9 cellular contexts compared by ENCODE assay signal in the genomic region with DNA sequence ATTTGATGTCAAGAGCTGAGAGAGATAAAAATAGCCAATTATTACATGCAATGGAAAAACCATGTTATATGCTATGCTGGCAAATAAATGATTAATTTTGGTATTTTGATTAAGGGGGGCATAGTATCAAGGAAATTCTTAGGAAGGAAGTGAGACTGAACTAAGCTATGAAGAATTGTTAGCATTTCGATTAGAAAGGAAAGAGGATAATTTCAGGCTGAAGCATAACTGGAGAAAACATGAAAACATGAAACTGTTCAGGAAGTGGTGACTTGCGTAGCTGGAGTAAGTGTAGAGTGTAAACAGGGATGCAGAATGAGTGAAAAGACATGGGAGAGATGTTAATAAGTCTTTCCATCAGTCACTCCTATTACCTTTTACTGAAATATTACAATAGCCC. TPM values are rescaled to one million over a fixed set of nuclear protein-coding genes. Genes with fewer than 3 reads are reported as not detected.
"Had no signal": no experiment of that assay in that cellular context is flagged by ENCODE, and none has a peak within 500 bp of the region (broad histone marks: within the 10 kb centered on the region; RNA-seq: fewer than 3 reads in every experiment).

No MANE protein-coding gene starts in this region.

- H2AFZ ChIP-seq: GM23248 had no signal

- H3K9me3 ChIP-seq: HAP-1 had no signal

- H3K4me1 ChIP-seq: HAP-1 had no signal

- H3K4me3 ChIP-seq: GM23248, HAP-1 had no signal

- H3K9ac ChIP-seq: GM23248 had no signal

- DNase-seq: GM23248, GOT3, H7, HFFc6 had no signal

- H3K27ac ChIP-seq: GM23248, HL-60 had no signal

RNA-seq across cellular contexts. Expression of a gene that starts 6.4 kb away (rescaled TPM):
- total RNA-seq: GM23248, H4, H7, HepG2, HFFc6, HT1080 had no signal
- polyA plus RNA-seq: HepG2 had no signal
